ENCODE assay signal across 24 cellular contexts in genomic region chr16:31323959-31324629, GRCh38. TPM values are rescaled to one million over a fixed set of nuclear protein-coding genes. Genes with fewer than 3 reads are reported as not detected.
"Had no signal": no experiment of that assay in that cellular context is flagged by ENCODE, and none has a peak within 500 bp of the region (broad histone marks: within the 10 kb centered on the region; RNA-seq: fewer than 3 reads in every experiment).

No MANE protein-coding gene starts in this region.

- H3K27me3 ChIP-seq: SJCRH30 had no signal

- H3K4me1 ChIP-seq: SJCRH30 had no signal

- H3K4me3 ChIP-seq: SJCRH30 had no signal

- H3K9ac ChIP-seq: KMS-11 had no signal

- DNase-seq: IMR-90; Kasumi-1; MM.1S; NCI-H1092 treated with DMSO at 0.1 percent for 48 hours; NCI-H1436; NCI-H187; NCI-H2029; NCI-H2081 treated with DMSO at 0.1 percent for 48 hours; NCI-H2171; NCI-H226; NCI-H446; NCI-H510A; NCI-H524 treated with DMSO at 0.1 percent for 48 hours; NCI-H69; NCI-H774; NK-92 treated with Interleukin-12 subunit alpha and Interleukin-12 subunit beta, amount 100 ng/mL, for 24 hours; PC-3; SHP77 treated with DMSO at 0.1 percent for 48 hours; SJCRH30 had no signal

- H3K4me2 ChIP-seq: KMS-11 had no signal

- H3K27ac ChIP-seq: KMS-11, RWPE1, SJCRH30 had no signal

- ATAC-seq: Panc1, PC-3, SK-N-SH treated with all-trans-retinoic acid at 6 μM for 48 hours had no signal

- H3K36me3 ChIP-seq: SJCRH30 had no signal

RNA-seq across cellular contexts. Expression of gene ITGAX, which starts 30.9 kb away (rescaled TPM):
- total RNA-seq: OCI-LY7, PC-3, SJCRH30 had no signal
